ENCODE assay signal across 8 cellular contexts in the genomic region with DNA sequence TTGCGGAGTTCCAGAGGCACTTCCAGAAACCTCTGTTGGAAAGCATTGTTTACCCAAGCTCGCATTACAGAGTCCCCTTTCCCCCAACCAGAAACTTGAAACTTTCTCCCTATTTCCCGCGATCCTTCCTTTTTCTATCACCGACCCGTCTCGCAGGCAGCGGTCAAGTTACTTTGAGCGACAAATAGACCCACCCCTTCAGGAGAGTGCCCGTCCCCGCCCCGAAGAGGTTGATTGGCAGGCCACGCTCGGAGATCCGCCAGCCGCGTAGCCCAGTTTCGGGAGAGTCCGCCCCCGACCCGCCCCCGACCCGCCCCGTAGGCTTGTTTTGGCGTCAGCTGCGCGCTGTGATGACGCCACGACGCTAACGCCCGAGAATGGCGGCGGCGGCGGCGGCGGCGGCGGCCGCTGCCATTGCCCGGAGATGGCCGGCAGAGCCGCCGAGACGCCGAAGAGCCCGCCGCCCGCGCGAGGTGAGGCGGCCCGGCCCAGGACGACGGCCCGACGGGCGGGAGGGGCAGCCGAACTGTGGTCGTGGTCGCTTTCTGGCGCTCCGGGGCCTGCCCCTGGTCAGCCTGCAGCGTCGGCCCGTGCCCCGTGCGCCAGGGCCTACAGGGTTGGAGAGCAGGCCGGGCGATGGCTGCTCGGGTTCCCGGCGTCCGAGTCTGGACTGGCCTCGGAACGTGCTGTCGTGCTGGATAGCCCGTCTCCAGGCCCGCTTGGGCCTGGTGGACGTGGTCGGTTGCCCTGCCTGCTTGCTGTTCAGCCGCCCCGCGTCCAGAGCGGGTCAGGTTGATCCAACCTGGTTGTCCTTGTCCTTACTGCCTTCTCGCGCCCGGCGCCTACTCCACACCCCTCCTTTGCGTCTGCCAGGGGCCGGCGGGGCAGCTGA. TPM values are rescaled to one million over a fixed set of nuclear protein-coding genes. Genes with fewer than 3 reads are reported as not detected.
DNase-seq lines count a peak whose midpoint lies in the region; ATAC-seq and TF ChIP-seq lines count a peak whose summit lies in the region.

TSS of gene PSKH1 (plus strand) at position 356 of the 892 bp plus-strand sequence. CDS start 15,496 bp downstream, outside the sequence.

- peak; percentile 89 for DNase-seq in DMS 273 treated with DMSO at 0.1 percent for 48 hours (lab: John Stamatoyannopoulos, UW)
- DNase-seq in Jurkat, Clone E6-1 (ENCODE audit: low read depth, low spot score): peak; percentile 82
- DNase-seq in PC-3: peak; percentile 92
- peak; percentile 93 for DNase-seq in activated T-cell treated with anti-CD3 and anti-CD28 coated beads for 48 hours (ENCODE audit: low read depth)
- no peak for DNase-seq in epithelial cell of proximal tubule (ENCODE audit: low read depth)
- peak; percentile 96 for DNase-seq in mucosa of gallbladder (ENCODE audit: low spot score)
- peak; percentile 89 for DNase-seq in stimulated activated CD8-positive, alpha-beta memory T cell treated with anti-CD3 and anti-CD28 coated beads, Interleukin-4, amount 100 ng/mL, for 24 hours (ENCODE audit: low read depth)

- no peaks in the 10 kb centered on the region for H3K9me2 ChIP-seq in PC-3 (replicated peaks; ENCODE audit: low read length)

- H3K4me3 ChIP-seq in Jurkat, Clone E6-1 (ENCODE audit: low read length): peak within 1 kb of the TSS; percentile 91
- H3K4me3 ChIP-seq in PC-3 (ENCODE audit: low read length) (peak within 1 kb of the TSS; percentile 92), epithelial cell of proximal tubule (ENCODE audit: low read depth, low read length) (peak within 1 kb of the TSS; percentile 98)

- peak within 1 kb of the TSS; percentile 95 for H3K9ac ChIP-seq in PC-3 (ENCODE audit: low read length)

- H4K20me1 ChIP-seq in PC-3 (ENCODE audit: low read length): no peaks in the 10 kb centered on the region

- POLR2A ChIA-PET in PC-3 (lab: Charles Lee; ENCODE audit: unreplicated experiment): interaction anchor here (0.6 kb wide), 2 partner anchors 33 to 44 kb away, joined by 3 to 4 read pairs; no protein-coding TSS in a partner anchor

- H3K9me3 ChIP-seq in PC-3 (ENCODE audit: low read length): no peaks in the 10 kb centered on the region

- peaks cover 13% of the 10 kb centered on the region for H3K4me1 ChIP-seq in PC-3 (ENCODE audit: insufficient read depth, low read length)

- peak within 1 kb of the TSS; percentile 74 for H2AFZ ChIP-seq in PC-3 (ENCODE audit: low read length)

- no peaks in the 10 kb centered on the region for H3F3A ChIP-seq in PC-3 (ENCODE audit: low read length, unreplicated experiment)

- no TSS peak for BruUV-seq in PC-3 (replicated peaks; lab: Mats Ljungman, UMichigan)

- intact Hi-C loops in PC-3 (cut with micrococcal nuclease): no loop called here

- peak; percentile 91 for ATAC-seq in GM21576 (IDR thresholded peaks at IDR 0.05; ENCODE audit: unreplicated experiment)
- ATAC-seq in PC-3: peak; percentile 98

- TF ChIP-seq CTCF in PC-3 (conservative IDR thresholded peaks at IDR 0.05; ENCODE audit: low read depth, low read length): no peak
- no peak for TF ChIP-seq CTCF in epithelial cell of proximal tubule (conservative IDR thresholded peaks at IDR 0.05; ENCODE audit: low read depth, low read length)

- H3K4me2 ChIP-seq in PC-3 (ENCODE audit: low read length): peak within 1 kb of the TSS; percentile 88

- H3K27me3 ChIP-seq in PC-3 (ENCODE audit: low read length): no peaks in the 10 kb centered on the region

- CTCF ChIA-PET in PC-3 (lab: Charles Lee): interaction anchor here (0.6 kb wide), 1 partner anchor 10 kb away, joined by 6 read pairs; no protein-coding TSS in a partner anchor

- H3K79me2 ChIP-seq in PC-3 (ENCODE audit: low read length): peaks cover 45% of the 10 kb centered on the region

- H3K27ac ChIP-seq in PC-3 (ENCODE audit: low read length): peak within 1 kb of the TSS; percentile 39; the same call in 1 of the 2 replicates

- H3K36me3 ChIP-seq in PC-3 (ENCODE audit: low read depth, low read length): no peaks in the 10 kb centered on the region

RNA-seq across cellular contexts. Expression of gene PSKH1, which starts in this region (rescaled TPM):
- 17.4 TPM for polyA plus RNA-seq in Jurkat, Clone E6-1 (2012; ENCODE audit: insufficient read depth, insufficient read length)
- total RNA-seq in PC-3 (2014; rRNA removed): 6.6 and 8.3 TPM in 2 replicates
- 6.7 and 8.1 TPM in 2 replicates for total RNA-seq in epithelial cell of proximal tubule
- total RNA-seq in mucosa of gallbladder: 31.6 TPM
